Comparison of ENCODE assay signal across 8 cellular contexts in genomic region chr11:119474682-119475596, GRCh38. TPM values are rescaled to one million over a fixed set of nuclear protein-coding genes. Genes with fewer than 3 reads are reported as not detected.
DNase-seq lines count a peak whose midpoint lies in the region; ATAC-seq and TF ChIP-seq lines count a peak whose summit lies in the region.

No MANE protein-coding gene starts in this region.

- no peaks in the 10 kb centered on the region for H3K36me3 ChIP-seq in HAP-1 (replicated peaks)

- no peaks in the 10 kb centered on the region for H3K27me3 ChIP-seq in HAP-1 (ENCODE audit: low read depth)

- in situ Hi-C loops in HAP-1 (cut with MboI; ENCODE audit: low sequenced_read_pairs): loop anchor here (25.0 kb wide), 1 partner anchor 262 kb away; the partner anchor contains the start of gene NECTIN1

- TF ChIP-seq CTCF in epithelial cell of esophagus (IDR thresholded peaks at IDR 0.05; ENCODE audit: insufficient read depth, low read depth, low read length, missing control alignments): peak; percentile 97

- no peaks in the 10 kb centered on the region for H3K9me3 ChIP-seq in HAP-1

- H3K4me1 ChIP-seq in HAP-1: no peaks in the 10 kb centered on the region

- H3K4me3 ChIP-seq in HAP-1: no peak overlapping the region
- H3K4me3 ChIP-seq in epithelial cell of esophagus (ENCODE audit: low read length): no peak overlapping the region

- peak; percentile 64 for DNase-seq in CD1c-positive myeloid dendritic cell (ENCODE audit: extremely low spot score)
- DNase-seq in HAP-1 (ENCODE audit: low spot score in 2 of 2): peak; percentile 51 to 79
- DNase-seq in NCI-H82 (lab: John Stamatoyannopoulos, UW): peak; percentile 81
- peak; percentile 77 for DNase-seq in activated CD8-positive, alpha-beta memory T cell treated with anti-CD3 and anti-CD28 coated beads, Interleukin-2, amount 50 U/mL, for 48 hours
- DNase-seq in epithelial cell of esophagus (ENCODE audit: low read depth): peak; percentile 75
- peak; percentile 73 for DNase-seq in mucosa of gallbladder (ENCODE audit: low spot score)
- peak; percentile 61 for DNase-seq in stimulated activated naive CD8-positive, alpha-beta T cell treated with anti-CD3 and anti-CD28 coated beads, Interleukin-15, Interleukin-2, amounts not matched to agents 100 U/mL and 50 U/mL, for 24 hours

- no peak for ATAC-seq in stimulated activated naive CD8-positive, alpha-beta T cell treated with anti-CD3 and anti-CD28 coated beads, Interleukin-15, Interleukin-2, amounts not matched to agents 100 U/mL and 50 U/mL, for 24 hours
- no peak for ATAC-seq in HG02970 (IDR thresholded peaks at IDR 0.05; ENCODE audit: low FRiP score, unreplicated experiment)

RNA-seq across cellular contexts. Expression of gene THY1, which starts 52.0 kb away (rescaled TPM):
- 17.8 TPM for total RNA-seq in mucosa of gallbladder
